Comparison of ENCODE assay signal across 8 cellular contexts in genomic region chr10:86521620-86522384, GRCh38. TPM values are rescaled to one million over a fixed set of nuclear protein-coding genes. Genes with fewer than 3 reads are reported as not detected.
DNase-seq lines count a peak whose midpoint lies in the region; ATAC-seq and TF ChIP-seq lines count a peak whose summit lies in the region.

TSS of gene WAPL (minus strand) at chr10:86521792. CDS start at chr10:86518069, 3,723 bp downstream.

- peak within 1 kb of the TSS; percentile 91 for H3K9ac ChIP-seq in HUES6 (ENCODE audit: low read length)
- H3K9ac ChIP-seq in OCI-LY1 (ENCODE audit: low read length) = peak within 1 kb of the TSS; percentile 84

- H3K27me3 ChIP-seq in HUES6 (ENCODE audit: control insufficient read depth, insufficient read depth, low read length) (no peaks in the 10 kb centered on the region), OCI-LY1 (ENCODE audit: insufficient read depth, low read length) (no peaks in the 10 kb centered on the region)

- peak within 1 kb of the TSS; percentile 99 for H3K4me2 ChIP-seq in OCI-LY1 (ENCODE audit: low read length)

- ATAC-seq in GM21447 (IDR thresholded peaks at IDR 0.05; ENCODE audit: unreplicated experiment) = peak; percentile 95

- H3F3A ChIP-seq in OCI-LY1 (ENCODE audit: insufficient read depth, low read length) = no peaks in the 10 kb centered on the region

- H2AFZ ChIP-seq in OCI-LY1 (ENCODE audit: low read length) = no peak within 1 kb of the TSS

- H3K4me1 ChIP-seq in HUES6 (ENCODE audit: control insufficient read depth, insufficient read depth, low read length) = peaks cover 20% of the 10 kb centered on the region
- peaks cover 50% of the 10 kb centered on the region for H3K4me1 ChIP-seq in OCI-LY1 (ENCODE audit: insufficient read depth, low read length, severe bottlenecking)
- H3K4me1 ChIP-seq in mesodermal cell (ENCODE audit: control insufficient read depth, insufficient read depth, low read length, poor library complexity, severe bottlenecking) = peaks cover 4% of the 10 kb centered on the region

- H4K20me1 ChIP-seq in OCI-LY1 (ENCODE audit: insufficient read depth, low read length) = no peaks in the 10 kb centered on the region

- peaks cover 44% of the 10 kb centered on the region for H3K79me2 ChIP-seq in OCI-LY1 (ENCODE audit: insufficient read depth, low read length)

- no peak for TF ChIP-seq CTCF in OCI-LY1 (IDR thresholded peaks at IDR 0.05; ENCODE audit: low read length)

- H3K36me3 ChIP-seq in HUES6 (ENCODE audit: control insufficient read depth, insufficient read depth, low read length) = peaks cover 16% of the 10 kb centered on the region
- peaks cover 26% of the 10 kb centered on the region for H3K36me3 ChIP-seq in OCI-LY1 (ENCODE audit: insufficient read depth, low read length)
- H3K36me3 ChIP-seq in mesodermal cell (ENCODE audit: control insufficient read depth, insufficient read depth, low read length) = peaks cover 20% of the 10 kb centered on the region

- H3K9me2 ChIP-seq in OCI-LY1 (ENCODE audit: low read depth, low read length) = no peaks in the 10 kb centered on the region

- H3K4me3 ChIP-seq in HUES6 (ENCODE audit: low read depth, low read length) (peak within 1 kb of the TSS; percentile 88), OCI-LY1 (ENCODE audit: low read depth, low read length, poor library complexity, severe bottlenecking) (peak within 1 kb of the TSS; percentile 77), mesodermal cell (ENCODE audit: extremely low read depth, insufficient read depth, low read length, poor library complexity, severe bottlenecking) (peak within 1 kb of the TSS; percentile 80)

- 0 to 1% methylated on average over 68 to 80 of the region's 91 CpGs for WGBS in mesodermal cell (ENCODE audit: insufficient coverage in 2 of 2), 2 experiments

- DNase-seq in D341Med (ENCODE audit: low spot score) = peak; percentile 94
- peak; percentile 92 for DNase-seq in activated CD8-positive, alpha-beta memory T cell treated with anti-CD3 and anti-CD28 coated beads, Interleukin-2, amount 50 U/mL, for 4 hours
- DNase-seq in stimulated activated CD8-positive, alpha-beta memory T cell treated with anti-CD3 and anti-CD28 coated beads, Interleukin-15, amount 100 ng/mL, for 24 hours (ENCODE audit: low read depth) = peak; percentile 94

- in situ Hi-C loops in endometrial microvascular endothelial cells (cut with HindIII; ENCODE audit: inconsistent ontology term, low pct_unique_long_range_greater_than_20kb, low sequenced_read_pairs) = no loop called here

- H3K27ac ChIP-seq in HUES6 (ENCODE audit: low read depth, low read length) = peak within 1 kb of the TSS; percentile 86
- H3K27ac ChIP-seq in OCI-LY1 (ENCODE audit: low read depth, low read length, poor library complexity, severe bottlenecking) = peak within 1 kb of the TSS; percentile 39
- H3K27ac ChIP-seq in mesodermal cell (ENCODE audit: low read depth, low read length, severe bottlenecking) = peak within 1 kb of the TSS; percentile 72

- H3K9me3 ChIP-seq in HUES6 (ENCODE audit: control insufficient read depth, insufficient read depth, low read depth, low read length) (no peaks in the 10 kb centered on the region), OCI-LY1 (ENCODE audit: low read length) (no peaks in the 10 kb centered on the region), mesodermal cell (ENCODE audit: control insufficient read depth, low read length) (no peaks in the 10 kb centered on the region)

RNA-seq across cellular contexts. Expression of gene WAPL, which starts in this region (rescaled TPM):
- total RNA-seq in endometrial microvascular endothelial cells (ENCODE audit: inconsistent ontology term) = 31.8 TPM
- polyA plus RNA-seq in mesodermal cell (2013, experiment 1 of 2) = 27.9 TPM
- polyA plus RNA-seq in mesodermal cell (2013, experiment 2 of 2) = 31.4 TPM

Comparison
In these comparisons a context has a peak if more than half of its experiments do, and no peak if none do; other contexts are left out.
1. Peak in every context shown above with its lines: DNase-seq, ATAC-seq, H3K4me3 ChIP-seq and H3K27ac ChIP-seq.